In the genomic region with DNA sequence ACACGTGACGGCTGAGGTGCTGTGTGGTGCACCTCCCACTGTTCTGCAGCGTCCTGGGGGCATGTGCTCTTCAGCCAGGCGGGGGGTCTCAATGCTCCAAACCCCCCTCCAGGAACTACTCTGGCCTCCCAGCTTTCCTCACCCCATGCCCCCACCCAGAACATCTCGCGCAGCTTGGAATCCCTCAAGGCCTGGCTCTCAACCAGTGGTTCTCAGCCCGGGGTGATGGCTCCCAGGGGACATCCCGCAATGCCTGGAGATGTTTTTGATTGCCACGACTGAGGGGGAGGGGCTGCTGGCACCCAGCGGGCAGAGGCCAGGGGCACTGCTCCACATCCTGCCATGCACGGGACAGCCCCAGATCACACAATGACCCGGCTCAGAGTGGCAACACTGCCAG, we compare ENCODE assay signal across 12 cellular contexts.
"Had no signal": no experiment of that assay in that cellular context is flagged by ENCODE, and none has a peak within 500 bp of the region (broad histone marks: within the 10 kb centered on the region; RNA-seq: fewer than 3 reads in every experiment).

No MANE protein-coding gene starts in this region.

- H3K36me3 ChIP-seq: lower lobe of right lung, right lobe of liver, thoracic aorta had no signal

- H3K9me3 ChIP-seq: lower lobe of right lung, psoas muscle, right lobe of liver, thoracic aorta had no signal

- H3K27me3 ChIP-seq: foreskin keratinocyte, right lobe of liver had no signal

- H3K4me1 ChIP-seq: foreskin keratinocyte, psoas muscle had no signal

- DNase-seq: activated CD4-positive, alpha-beta T cell treated with anti-CD3 and anti-CD28 coated beads, Interleukin-2, amount 50 U/mL, for 1 hour; activated CD8-positive, alpha-beta memory T cell treated with anti-CD3 and anti-CD28 coated beads for 24 hours; activated gamma-delta T cell treated with Interleukin-2 at 50 U/mL for 16 hours; amniotic stem cell; effector memory CD4-positive, alpha-beta T cell; foreskin keratinocyte; lower lobe of right lung; midbrain; psoas muscle; right lobe of liver; T-helper 9 cell had no signal

- H3K27ac ChIP-seq: foreskin keratinocyte, lower lobe of right lung, psoas muscle, thoracic aorta had no signal

- H3K4me3 ChIP-seq: lower lobe of right lung, psoas muscle, right lobe of liver, thoracic aorta had no signal

- ATAC-seq: foreskin keratinocyte, lower lobe of right lung had no signal
